ENCODE assay signal across 15 cellular contexts in genomic region chr13:99996177-99996705, GRCh38. TPM values are rescaled to one million over a fixed set of nuclear protein-coding genes. Genes with fewer than 3 reads are reported as not detected.
DNase-seq lines count a peak whose midpoint lies in the region; FAIRE-seq and TF ChIP-seq lines count a peak whose summit lies in the region.
"Had no signal": no experiment of that assay in that cellular context is flagged by ENCODE, and none has a peak within 500 bp of the region (broad histone marks: within the 10 kb centered on the region; RNA-seq: fewer than 3 reads in every experiment).

No MANE protein-coding gene starts in this region.

- no peaks in the 10 kb centered on the region for H3K36me3 ChIP-seq in bronchial epithelial cell (ENCODE audit: control insufficient read depth, insufficient read depth, low read length)
- H3K36me3 ChIP-seq: neutrophil had no signal

- TF ChIP-seq CTCF in bronchial epithelial cell (IDR thresholded peaks at IDR 0.05; ENCODE audit: insufficient read depth, low read length, severe bottlenecking) (no peak), neural crest cell (conservative IDR thresholded peaks at IDR 0.05) (no peak), mesothelial cell of epicardium (IDR thresholded peaks at IDR 0.05; ENCODE audit: unreplicated experiment) (no peak)

- H3K36me3 Mint-ChIP-seq in neural crest cell (ENCODE audit: low read depth), result no peaks in the 10 kb centered on the region
- no peaks in the 10 kb centered on the region for H3K36me3 Mint-ChIP-seq in mesothelial cell of epicardium

- FAIRE-seq in bronchial epithelial cell (lab: Jason Lieb, UNC), result no peak
- FAIRE-seq: A204.1, TTC549 had no signal

- H3K4me1 Mint-ChIP-seq in neural crest cell (peaks cover 19% of the 10 kb centered on the region), mesothelial cell of epicardium (no peaks in the 10 kb centered on the region)

- H3K9me3 Mint-ChIP-seq in neural crest cell (no peaks in the 10 kb centered on the region), mesothelial cell of epicardium (no peaks in the 10 kb centered on the region)

- peaks cover 52% of the 10 kb centered on the region for H3K27me3 ChIP-seq in bronchial epithelial cell (ENCODE audit: control insufficient read depth, insufficient read depth, low read length)

- peak in 2 of 3 experiments; percentile 83 to 95 for DNase-seq in NCI-H1417 (lab: John Stamatoyannopoulos, UW)
- DNase-seq in NCI-H1417 treated with DMSO at 0.1 percent for 48 hours (lab: John Stamatoyannopoulos, UW), result no peak
- DNase-seq in NCI-H1930 (lab: John Stamatoyannopoulos, UW), result peak; percentile 93
- peak; percentile 27 for DNase-seq in bronchial epithelial cell (ENCODE audit: low read depth)
- no peak for DNase-seq in neural crest cell (ENCODE audit: low read depth, low spot score)
- DNase-seq in mesothelial cell of epicardium (ENCODE audit: low spot score in 2 of 2, unreplicated experiment in 2 of 2), result no peak
- DNase-seq in stimulated activated CD4-positive, alpha-beta T cell treated with anti-CD3 and anti-CD28 coated beads, Interleukin-1b, Interleukin-23, amount 100 ng/mL, for 48 hours, result no peak
- no peak for DNase-seq in Ammon's horn (ENCODE audit: low spot score)
- DNase-seq: activated T-cell treated with anti-CD3 and anti-CD28 coated beads, Interleukin-2, amount 50 U/mL, for 24 hours; DND-41; left cardiac atrium; stimulated activated naive CD4-positive, alpha-beta T cell treated with Interleukin-2 at 50 U/mL for 16 hours had no signal

- H3K4me3 Mint-ChIP-seq in neural crest cell, result peak overlapping the region; percentile 1
- no peak overlapping the region for H3K4me3 Mint-ChIP-seq in mesothelial cell of epicardium
- H3K4me3 Mint-ChIP-seq: activated T-cell treated with anti-CD3 and anti-CD28 coated beads, Interleukin-2, amount 50 U/mL, for 24 hours had no signal

- H3K27me3 Mint-ChIP-seq in neural crest cell (ENCODE audit: low read depth) (peaks cover 89% of the 10 kb centered on the region), mesothelial cell of epicardium (ENCODE audit: low read depth) (peaks cover 92% of the 10 kb centered on the region)

- H3K27ac Mint-ChIP-seq in neural crest cell (ENCODE audit: unreplicated experiment) (no peak overlapping the region), mesothelial cell of epicardium (no peak overlapping the region)
- H3K27ac Mint-ChIP-seq: activated T-cell treated with anti-CD3 and anti-CD28 coated beads, Interleukin-2, amount 50 U/mL, for 24 hours had no signal

- no peak overlapping the region for H3K4me3 ChIP-seq in bronchial epithelial cell (ENCODE audit: low read depth, low read length)

RNA-seq across cellular contexts. Expression of gene ZIC2, which starts 14.7 kb away (rescaled TPM):
- total RNA-seq in bronchial epithelial cell, result not detected in 2 replicates
- total RNA-seq in neural crest cell, result 48.6 and 55.3 TPM in 2 replicates
- total RNA-seq in mesothelial cell of epicardium, result 0.47 TPM in 1 of 3 replicates, not detected in the others
- total RNA-seq: left cardiac atrium had no signal

RNA-seq across cellular contexts. Expression of gene ZIC5, which starts 24.7 kb away (rescaled TPM):
- total RNA-seq in bronchial epithelial cell (not detected in 2 replicates), neural crest cell (6.3 and 6.7 TPM in 2 replicates), mesothelial cell of epicardium (not detected in 3 replicates)
- total RNA-seq: left cardiac atrium had no signal

Comparison
In these comparisons a context has a peak if more than half of its experiments do, and no peak if none do; other contexts are left out.
1. DNase-seq: peak in NCI-H1417 (2 of 3), NCI-H1930 (2 of 2) and bronchial epithelial cell (single experiment); none in NCI-H1417 treated with DMSO at 0.1 percent for 48 hours (single experiment), neural crest cell (single experiment), mesothelial cell of epicardium (0 of 2), stimulated activated CD4-positive, alpha-beta T cell treated with anti-CD3 and anti-CD28 coated beads, Interleukin-1b, Interleukin-23, amount 100 ng/mL, for 48 hours (single experiment) and Ammon's horn (single experiment).
2. RNA of gene ZIC2, which starts 14.7 kb away (total RNA-seq): 48.6 to 55.3 TPM in neural crest cell; 0.47 TPM in mesothelial cell of epicardium and not detected in bronchial epithelial cell; every median in the first group is over 10 times any median in the second.